In genomic region chr11:66115638-66116410, GRCh38 we compare ENCODE assay signal across 9 cellular contexts. TPM values are rescaled to one million over a fixed set of nuclear protein-coding genes. Genes with fewer than 3 reads are reported as not detected.
DNase-seq lines count a peak whose midpoint lies in the region; ATAC-seq, FAIRE-seq and TF ChIP-seq lines count a peak whose summit lies in the region.
"Had no signal": no experiment of that assay in that cellular context is flagged by ENCODE, and none has a peak within 500 bp of the region (broad histone marks: within the 10 kb centered on the region; RNA-seq: fewer than 3 reads in every experiment).

No MANE protein-coding gene starts in this region.

- H3K23me2 ChIP-seq in H9 (ENCODE audit: insufficient read length, low read depth, low read length, poor library complexity, severe bottlenecking) = no peaks in the 10 kb centered on the region

- POLR2A ChIA-PET in activated CD4-positive, alpha-beta memory T cell treated with anti-CD3 and anti-CD28 coated beads, Interleukin-2, amount 10 ng/mL, durations not matched to agents 7 days and 5 days (lab: Charles Lee) = interaction anchor here (1.0 to 4.2 kb wide), 9 partner anchors 9 to 153 kb away, joined by 4 to 44 read pairs (median 17); partner anchors contain the start of genes PACS1, RAB1B and SF3B2

- H3K27ac ChIP-seq in H9 (ENCODE audit: insufficient read length, low read depth, low read length) = no peak overlapping the region

- H3K4me1 ChIP-seq in H9 (ENCODE audit: insufficient read depth, low read length) = peaks cover 14% of the 10 kb centered on the region

- H3K27me3 ChIP-seq in H9 (ENCODE audit: insufficient read depth, low read length) = no peaks in the 10 kb centered on the region

- no peak overlapping the region for H2BK5ac ChIP-seq in H9 (ENCODE audit: insufficient read length, low read length)

- H2BK12ac ChIP-seq in H9 (ENCODE audit: insufficient read length, low read depth, low read length) = no peak overlapping the region

- H3K4me3 Mint-ChIP-seq in activated CD4-positive, alpha-beta memory T cell treated with anti-CD3 and anti-CD28 coated beads, Interleukin-2, amount 10 ng/mL, durations not matched to agents 7 days and 5 days = peak overlapping the region; percentile 52
- H3K4me3 Mint-ChIP-seq in osteocyte (ENCODE audit: unreplicated experiment) (no peak overlapping the region), H9 (no peak overlapping the region)

- no peak overlapping the region for H2BK20ac ChIP-seq in H9 (ENCODE audit: low read depth, low read length, poor library complexity, severe bottlenecking)

- H4K5ac ChIP-seq in H9 (ENCODE audit: insufficient read length, low read depth, low read length) = no peak overlapping the region

- H3K4me1 Mint-ChIP-seq in activated CD4-positive, alpha-beta memory T cell treated with anti-CD3 and anti-CD28 coated beads, Interleukin-2, amount 10 ng/mL, durations not matched to agents 7 days and 5 days = peaks cover 76% of the 10 kb centered on the region
- H3K4me1 Mint-ChIP-seq in osteocyte (ENCODE audit: unreplicated experiment) = peaks cover 66% of the 10 kb centered on the region
- peaks cover 44 to 51% of the 10 kb centered on the region in 2 experiments for H3K4me1 Mint-ChIP-seq in H9

- WGBS in H9 (ENCODE audit: extremely low coverage, insufficient read length, low lambda C conversion rate) = no CpG with 5 or more reads among the region's 10 CpGs

- no peaks in the 10 kb centered on the region for H3K9me3 Mint-ChIP-seq in activated CD4-positive, alpha-beta memory T cell treated with anti-CD3 and anti-CD28 coated beads, Interleukin-2, amount 10 ng/mL, durations not matched to agents 7 days and 5 days
- H3K9me3 Mint-ChIP-seq in osteocyte (ENCODE audit: unreplicated experiment) = no peaks in the 10 kb centered on the region
- H3K9me3 Mint-ChIP-seq in H9 = no peaks in the 10 kb centered on the region

- peak overlapping the region; percentile 82 for H3K27ac Mint-ChIP-seq in activated CD4-positive, alpha-beta memory T cell treated with anti-CD3 and anti-CD28 coated beads, Interleukin-2, amount 10 ng/mL, durations not matched to agents 7 days and 5 days
- H3K27ac Mint-ChIP-seq in osteocyte (ENCODE audit: unreplicated experiment) (peak overlapping the region; percentile 20), H9 (0 out of 7 replicates have a peak overlapping the region, but pooled peaks of 1 of the 3 experiments have one; percentile 3)

- H3K79me2 ChIP-seq in H9 (ENCODE audit: insufficient read depth, low read length) = no peaks in the 10 kb centered on the region

- TF ChIP-seq CTCF in osteocyte (IDR thresholded peaks at IDR 0.05) (no peak), H9 (conservative IDR thresholded peaks at IDR 0.05) (no peak)

- no peak overlapping the region for H4K8ac ChIP-seq in H9 (replicated peaks; ENCODE audit: insufficient read length, low read depth, low read length)

- H3K18ac ChIP-seq in H9 (ENCODE audit: insufficient read length, low read depth, low read length) = no peak overlapping the region

- H2AK5ac ChIP-seq in H9 (ENCODE audit: insufficient read length, low read length) = no peak overlapping the region

- no peaks in the 10 kb centered on the region for H3K27me3 Mint-ChIP-seq in activated CD4-positive, alpha-beta memory T cell treated with anti-CD3 and anti-CD28 coated beads, Interleukin-2, amount 10 ng/mL, durations not matched to agents 7 days and 5 days
- H3K27me3 Mint-ChIP-seq in osteocyte (ENCODE audit: unreplicated experiment) (no peaks in the 10 kb centered on the region), H9 (ENCODE audit: low read depth) (peaks cover 2% of the 10 kb centered on the region; the same call in 1 of the 2 replicates)

- H3K56ac ChIP-seq in H9 (ENCODE audit: insufficient read length, low read depth, low read length) = no peak overlapping the region

- H3K4me2 ChIP-seq in H9 (ENCODE audit: insufficient read depth, insufficient read length, low read length) = no peak overlapping the region

- FAIRE-seq in HTR-8/SVneo (lab: Jason Lieb, UNC) = no peak

- H2BK120ac ChIP-seq in H9 (ENCODE audit: low read depth, low read length, poor library complexity, severe bottlenecking) = no peak overlapping the region

- H3K36me3 Mint-ChIP-seq in activated CD4-positive, alpha-beta memory T cell treated with anti-CD3 and anti-CD28 coated beads, Interleukin-2, amount 10 ng/mL, durations not matched to agents 7 days and 5 days (ENCODE audit: low read depth) = peaks cover 4% of the 10 kb centered on the region
- H3K36me3 Mint-ChIP-seq in osteocyte (ENCODE audit: unreplicated experiment) (no peaks in the 10 kb centered on the region), H9 (ENCODE audit: insufficient read depth in 1 of 3, low read depth in 3 of 3) (no peaks in the 10 kb centered on the region)

- CTCF ChIA-PET in activated CD4-positive, alpha-beta memory T cell treated with anti-CD3 and anti-CD28 coated beads, Interleukin-2, amount 10 ng/mL, durations not matched to agents 7 days and 5 days (lab: Charles Lee) = interaction anchor here (0.6 to 3.8 kb wide), 14 partner anchors 9 to 231 kb away, joined by 3 to 27 read pairs (median 4); partner anchors contain the start of genes FIBP, PACS1 and SF3B2

- peak; percentile 21 for DNase-seq in activated CD4-positive, alpha-beta memory T cell treated with anti-CD3 and anti-CD28 coated beads, Interleukin-2, amount 10 ng/mL, durations not matched to agents 7 days and 5 days
- DNase-seq in osteocyte (ENCODE audit: extremely low spot score, unreplicated experiment) (peak; percentile 10), SHP77 (lab: John Stamatoyannopoulos, UW) (no peak), HTR-8/SVneo (ENCODE audit: insufficient read length, low spot score) (no peak), midbrain (lab: John Stamatoyannopoulos, UW) (no peak), H9 (no peak)
- DNase-seq: activated CD4-positive, alpha-beta T cell treated with anti-CD3 and anti-CD28 coated beads, Interleukin-2, amount 50 U/mL, for 48 hours had no signal

- no peaks in the 10 kb centered on the region for H4K20me1 ChIP-seq in H9 (ENCODE audit: control insufficient read depth, insufficient read depth, insufficient read length)

- H3T11ph ChIP-seq in H9 (ENCODE audit: low read length) = no peak overlapping the region

- H3K14ac ChIP-seq in H9 (ENCODE audit: insufficient read depth, low read length) = no peak overlapping the region

- no peak overlapping the region for H3K4ac ChIP-seq in H9 (ENCODE audit: low read depth, low read length)

- H4K91ac ChIP-seq in H9 (ENCODE audit: insufficient read length, low read depth, low read length) = no peak overlapping the region

- no peak overlapping the region for H2BK15ac ChIP-seq in H9 (ENCODE audit: low read depth, low read length)

- H3K9ac ChIP-seq in H9 (ENCODE audit: extremely low read depth, insufficient read length, low read length) = no peak overlapping the region

- no peak overlapping the region for H2AFZ ChIP-seq in H9 (ENCODE audit: low read length)

- ATAC-seq in GM18858 (IDR thresholded peaks at IDR 0.05; ENCODE audit: unreplicated experiment) (peak; percentile 42), HG02798 (IDR thresholded peaks at IDR 0.05; ENCODE audit: poor library complexity, unreplicated experiment) (peak; percentile 73)

- no peaks in the 10 kb centered on the region for H3K79me1 ChIP-seq in H9 (ENCODE audit: insufficient read depth, low read depth, low read length, poor library complexity, severe bottlenecking)

- H3K9me3 ChIP-seq in H9 (ENCODE audit: control insufficient read depth, low read depth, low read length) = no peaks in the 10 kb centered on the region

- no peak overlapping the region for H3K23ac ChIP-seq in H9 (ENCODE audit: insufficient read length, low read depth, low read length)

RNA-seq across cellular contexts. Expression of gene PACS1, which starts 45.8 kb away (rescaled TPM):
- 10 to 100 TPM; 86.4 to 95.0 TPM for total RNA-seq in activated CD4-positive, alpha-beta memory T cell treated with anti-CD3 and anti-CD28 coated beads, Interleukin-2, amount 10 ng/mL, durations not matched to agents 7 days and 5 days
- total RNA-seq in osteocyte (83.8 and 84.9 TPM in 2 replicates), H9 (2021) (28.7 and 35.5 TPM in 2 replicates)

Comparison
In these comparisons a context has a peak if more than half of its experiments do, and no peak if none do; other contexts are left out.
1. DNase-seq: peak in activated CD4-positive, alpha-beta memory T cell treated with anti-CD3 and anti-CD28 coated beads, Interleukin-2, amount 10 ng/mL, durations not matched to agents 7 days and 5 days (single experiment) and osteocyte (single experiment); none in SHP77 (0 of 2), HTR-8/SVneo (single experiment), midbrain (single experiment) and H9 (single experiment).